18 cellular contexts compared by ENCODE assay signal in genomic region chr1:22678522-22678896, GRCh38. TPM values are rescaled to one million over a fixed set of nuclear protein-coding genes. Genes with fewer than 3 reads are reported as not detected.
DNase-seq lines count a peak whose midpoint lies in the region; ATAC-seq, FAIRE-seq and TF ChIP-seq lines count a peak whose summit lies in the region.
"Had no signal": no experiment of that assay in that cellular context is flagged by ENCODE, and none has a peak within 500 bp of the region (broad histone marks: within the 10 kb centered on the region; RNA-seq: fewer than 3 reads in every experiment).

No MANE protein-coding gene starts in this region.

- H3K9ac ChIP-seq in K562 (ENCODE audit: insufficient read depth in 1 of 2, low read depth in 2 of 2, low read length in 2 of 2) (no peak overlapping the region), neuronal stem cell (ENCODE audit: low read depth, low read length, poor library complexity) (peak overlapping the region; percentile 46), Karpas-422 (ENCODE audit: low read length) (no peak overlapping the region)
- H3K9ac ChIP-seq: GM23248 had no signal

- H3K27ac ChIP-seq in HEK293 (ENCODE audit: extremely low read depth, low read depth, low read length) (no peak overlapping the region), K562 (ENCODE audit: extremely low read depth, low read depth, low read length) (no peak overlapping the region; the same call in 2 of the 3 replicates), neuronal stem cell (replicated peaks; ENCODE audit: low read length) (no peak overlapping the region), Karpas-422 (ENCODE audit: low read length) (no peak overlapping the region)
- H3K27ac ChIP-seq: C4-2B, GM23248 had no signal

- peaks cover 5% of the 10 kb centered on the region; the same call in 1 of the 2 replicates for H4K20me1 ChIP-seq in K562 (replicated peaks; ENCODE audit: control insufficient read depth, insufficient read depth, low read length)
- H4K20me1 ChIP-seq in Karpas-422 (ENCODE audit: insufficient read depth, low read depth, low read length), result no peaks in the 10 kb centered on the region

- H3K4me2 ChIP-seq in K562 (ENCODE audit: insufficient read depth, low read length), result no peak overlapping the region
- no peak overlapping the region for H3K4me2 ChIP-seq in neuronal stem cell (ENCODE audit: insufficient read depth, low read length, poor library complexity, severe bottlenecking)
- no peak overlapping the region for H3K4me2 ChIP-seq in Karpas-422 (ENCODE audit: low read depth, low read length, poor library complexity, severe bottlenecking)

- no peak overlapping the region for H2BK120ac ChIP-seq in neuronal stem cell (ENCODE audit: low read depth, low read length)

- H3K9me1 ChIP-seq in K562 (ENCODE audit: control insufficient read depth, insufficient read depth, low read length), result no peaks in the 10 kb centered on the region

- peak overlapping the region; percentile 28 for H4K91ac ChIP-seq in neuronal stem cell (ENCODE audit: low read depth, low read length, poor library complexity)

- H3K4me1 ChIP-seq in HEK293 (ENCODE audit: control insufficient read depth, insufficient read depth, low read length) (no peaks in the 10 kb centered on the region), K562 (replicated peaks in 1 of 2; ENCODE audit: control insufficient read depth in 2 of 2, insufficient read depth in 2 of 2, low read length in 2 of 2) (peaks cover 0 to 9% of the 10 kb centered on the region in 2 experiments; a peak in 1 of 5 replicates), neuronal stem cell (ENCODE audit: control insufficient read depth in 2 of 2, insufficient read depth in 1 of 2, low read depth in 1 of 2, low read length in 2 of 2) (peaks cover 23 to 25% of the 10 kb centered on the region in 2 donors), Karpas-422 (ENCODE audit: low read length) (no peaks in the 10 kb centered on the region)
- H3K4me1 ChIP-seq: BE2C had no signal

- TF ChIP-seq RAD21 in K562 (CRISPR knock-in tag; conservative IDR thresholded peaks at IDR 0.05 in 1 of 2, IDR thresholded peaks at IDR 0.05 in 1 of 2), result no peak

- intact Hi-C loops in K562 (cut with micrococcal nuclease), result no loop called here

- H2AK5ac ChIP-seq in neuronal stem cell (ENCODE audit: low read depth, low read length), result no peak overlapping the region

- H3K27me3 ChIP-seq in K562 (ENCODE audit: control insufficient read depth in 2 of 2, insufficient read depth in 2 of 2, low read length in 2 of 2), result peaks cover 5 to 56% of the 10 kb centered on the region in 2 experiments; a peak in 4 of 5 replicates
- no peaks in the 10 kb centered on the region for H3K27me3 ChIP-seq in neuronal stem cell (ENCODE audit: control insufficient read depth in 3 of 3, insufficient read depth in 3 of 3, low read depth in 1 of 3, low read length in 3 of 3)
- H3K27me3 ChIP-seq in Karpas-422 (ENCODE audit: low read length), result no peaks in the 10 kb centered on the region
- H3K27me3 ChIP-seq: BE2C had no signal

- DNase-seq in K562 (ENCODE audit: extremely low read depth in 1 of 4, low spot score in 3 of 4) (no peak), neuronal stem cell (ENCODE audit: low spot score) (no peak), Karpas-422 (no peak)
- no peak for DNase-seq in stimulated activated CD4-positive, alpha-beta T cell treated with anti-CD3 and anti-CD28 coated beads, Interleukin-15, amount 100 ng/mL, for 24 hours
- DNase-seq: BE2C; CD4-positive, alpha-beta memory T cell; DMS153; DND-41; GDM1; GM23248; H7 had no signal

- no peak overlapping the region for H2AFZ ChIP-seq in K562 (ENCODE audit: low read depth, low read length)
- no peak overlapping the region for H2AFZ ChIP-seq in neuronal stem cell (ENCODE audit: low read length)
- H2AFZ ChIP-seq in Karpas-422 (ENCODE audit: low read length), result no peak overlapping the region
- H2AFZ ChIP-seq: GM23248 had no signal

- H2BK15ac ChIP-seq in neuronal stem cell (ENCODE audit: low read length), result no peak overlapping the region

- CTCF ChIA-PET in HEK293 (lab: Yijun Ruan, JAX), result interaction anchor here (0.6 kb wide), 2 partner anchors 286 to 761 kb away, joined by 3 to 6 read pairs; no protein-coding TSS in a partner anchor
- CTCF ChIA-PET in K562 (lab: Yijun Ruan, JAX; ENCODE audit: low intra/inter-chr PET ratio), result no interaction called here

- H3K23ac ChIP-seq in neuronal stem cell (ENCODE audit: low read depth, low read length, poor library complexity), result peak overlapping the region; percentile 1

- peaks cover 6% of the 10 kb centered on the region for H3K79me1 ChIP-seq in neuronal stem cell (ENCODE audit: low read depth, low read length)

- H2BK12ac ChIP-seq in neuronal stem cell (ENCODE audit: low read length), result no peak overlapping the region

- TF ChIP-seq CTCF in HEK293 (tag by site-specific recombination; IDR thresholded peaks at IDR 0.05) (no peak), K562 (IDR thresholded peaks at IDR 0.05 in 2 of 3, conservative IDR thresholded peaks at IDR 0.05 in 1 of 3; ENCODE audit: insufficient read depth in 2 of 3, low read depth in 1 of 3, low read length in 3 of 3) (no peak)

- no peak overlapping the region for H4K8ac ChIP-seq in neuronal stem cell (ENCODE audit: low read depth, low read length)

- H3K18ac ChIP-seq in neuronal stem cell (ENCODE audit: low read length), result no peak overlapping the region

- FAIRE-seq in K562 (lab: Jason Lieb, UNC), result no peak
- FAIRE-seq: A204.1, GM19239 had no signal

- peak overlapping the region; percentile 97 for H3K14ac ChIP-seq in neuronal stem cell (ENCODE audit: low read length)

- no peak overlapping the region for H2BK5ac ChIP-seq in neuronal stem cell (ENCODE audit: low read length)

- WGBS in K562 (ENCODE audit: insufficient coverage, low coverage, missing lambda C conversion rate), result 11% methylated on average over 3 of the region's 3 CpGs
- WGBS in neuronal stem cell (ENCODE audit: extremely low coverage in 2 of 2, insufficient read length in 2 of 2, insufficient replicate concordance in 1 of 2), 2 donors, result 100% methylated on average over 2 of the region's 3 CpGs; no CpG with 5 or more reads in 1 of the 2 donors

- in situ Hi-C loops in K562 (cut with MboI), result no loop called here

- POLR2A ChIA-PET in HEK293 (lab: Yijun Ruan, JAX), result no interaction called here
- POLR2A ChIA-PET in K562 (lab: Yijun Ruan, JAX), result no interaction called here

- ATAC-seq in K562 (no peak), GM21528 (IDR thresholded peaks at IDR 0.05; ENCODE audit: low FRiP score, unreplicated experiment) (no peak)

- no TSS peak for BruUV-seq in K562 (replicated peaks; lab: Mats Ljungman, UMichigan)

- H3K9me2 ChIP-seq in Karpas-422 (replicated peaks; ENCODE audit: insufficient read depth, low read length), result no peaks in the 10 kb centered on the region

- H3K4ac ChIP-seq in neuronal stem cell (ENCODE audit: low read length), result peak overlapping the region; percentile 28

- H3K9me3 ChIP-seq in HEK293 (ENCODE audit: control insufficient read depth, insufficient read depth, low read depth, low read length) (no peaks in the 10 kb centered on the region), K562 (replicated peaks; ENCODE audit: control insufficient read depth, insufficient read depth, low read depth, low read length) (no peaks in the 10 kb centered on the region; the same call in 1 of the 2 replicates), neuronal stem cell (replicated peaks in 1 of 2; ENCODE audit: control insufficient read depth in 2 of 2, insufficient read depth in 1 of 2, low read depth in 1 of 2, low read length in 2 of 2) (peaks cover 0 to 8% of the 10 kb centered on the region in 2 donors), Karpas-422 (ENCODE audit: low read length) (no peaks in the 10 kb centered on the region)
- H3K9me3 ChIP-seq: BE2C had no signal

- TF ChIP-seq POLR2A in K562 (conservative IDR thresholded peaks at IDR 0.05), result no peak

- H3K4me3 ChIP-seq in HEK293 (ENCODE audit: low read depth, low read length), result no peak overlapping the region
- H3K4me3 ChIP-seq in K562, result no peak overlapping the region
- peak overlapping the region in 1 of 2 donors; percentile 53 for H3K4me3 ChIP-seq in neuronal stem cell (ENCODE audit: low read length in 2 of 2)
- no peak overlapping the region for H3K4me3 ChIP-seq in Karpas-422 (ENCODE audit: low read length)
- H3K4me3 ChIP-seq: GM23248 had no signal

- H3K79me2 ChIP-seq in K562 (ENCODE audit: control insufficient read depth, insufficient read depth, low read length) (no peaks in the 10 kb centered on the region), Karpas-422 (ENCODE audit: low read length) (no peaks in the 10 kb centered on the region)

- no peaks in the 10 kb centered on the region for H3K36me3 ChIP-seq in HEK293 (ENCODE audit: control insufficient read depth in 2 of 2, insufficient read depth in 1 of 2, low read length in 2 of 2)
- no peaks in the 10 kb centered on the region; the same call in 2 of the 3 replicates for H3K36me3 ChIP-seq in K562 (ENCODE audit: control insufficient read depth, insufficient read depth, low read length)
- no peaks in the 10 kb centered on the region for H3K36me3 ChIP-seq in neuronal stem cell (replicated peaks in 1 of 2; ENCODE audit: control insufficient read depth in 2 of 2, insufficient read depth in 2 of 2, low read length in 2 of 2)
- no peaks in the 10 kb centered on the region for H3K36me3 ChIP-seq in Karpas-422 (ENCODE audit: insufficient read depth, low read length)
- H3K36me3 ChIP-seq: BE2C had no signal

- TF ChIP-seq EP300 in K562 (IDR thresholded peaks at IDR 0.05; ENCODE audit: low read length), result no peak

RNA-seq across cellular contexts. Expression of gene C1QB, which starts 25.5 kb away (rescaled TPM):
- total RNA-seq in K562 (2011; cell fraction: chromatin; rRNA removed; ENCODE audit: low replicate concordance), result not detected in 2 replicates
- not detected in 2 replicates for total RNA-seq in K562 (2011; cell fraction: nucleolus; rRNA removed)
- not detected in 2 replicates for total RNA-seq in K562 (2011; cell fraction: nucleoplasm; rRNA removed)
- total RNA-seq in K562 (2014; rRNA removed), result not detected in 2 replicates
- total RNA-seq in K562 (2014; rRNA removed; fragmentation: Illumina TruSeq; extraction: Trizol), result not detected in 2 replicates
- total RNA-seq in K562 (2015; rRNA removed; fragmentation: Illumina TruSeq; extraction: Trizol), result not detected in 2 replicates
- 0.51 and 0.55 TPM in 2 replicates for total RNA-seq in K562 (2021)
- not detected in 2 replicates for polyA plus RNA-seq in K562 (2011; rRNA removed)
- polyA plus RNA-seq in K562 (2011; cell fraction: cytosol; rRNA removed), result not detected in 2 replicates
- polyA plus RNA-seq in K562 (2011; cell fraction: nucleus; rRNA removed), result not detected in 2 replicates
- polyA plus RNA-seq in K562 (2012), result not detected in 2 replicates
- not detected in 2 replicates for polyA plus RNA-seq in K562 (2014; fragmentation: Illumina TruSeq; extraction: Trizol)
- polyA plus RNA-seq in K562 (2014; fragmentation: Nextera tagmentation; extraction: Ambion mirVana), result not detected
- polyA plus RNA-seq in K562 (2014; rRNA removed), result not detected in 2 replicates
- not detected in 2 replicates for polyA minus RNA-seq in K562 (2011; rRNA and poly(A)+ RNA removed)
- polyA minus RNA-seq in K562 (2011; cell fraction: cytosol; rRNA and poly(A)+ RNA removed), result not detected in 2 replicates
- polyA minus RNA-seq in K562 (2011; cell fraction: nucleus; rRNA and poly(A)+ RNA removed), result not detected in 2 replicates
- polyA plus RNA-seq in neuronal stem cell (2013, experiment 1 of 2), result not detected
- polyA plus RNA-seq in neuronal stem cell (2013, experiment 2 of 2), result not detected
- not detected in 2 replicates for total RNA-seq in Karpas-422 (2014; rRNA removed; shearing (Covaris generic); ENCODE audit: low replicate concordance)
- total RNA-seq: GM23248, H7, HT-29 had no signal
- polyA plus RNA-seq: AG04450; CD4-positive, alpha-beta memory T cell; GM23248 had no signal

RNA-seq across cellular contexts. Expression of gene EPHB2, which starts 32.1 kb away (rescaled TPM):
- total RNA-seq in K562 (2011; cell fraction: chromatin; rRNA removed; ENCODE audit: low replicate concordance), result 0.23 TPM in 1 of 2 replicates, not detected in the other
- not detected in 2 replicates for total RNA-seq in K562 (2011; cell fraction: nucleolus; rRNA removed)
- not detected in 2 replicates for total RNA-seq in K562 (2011; cell fraction: nucleoplasm; rRNA removed)
- total RNA-seq in K562 (2014; rRNA removed) (not detected in 2 replicates), K562 (2014; rRNA removed; fragmentation: Illumina TruSeq; extraction: Trizol) (not detected in 2 replicates), K562 (2015; rRNA removed; fragmentation: Illumina TruSeq; extraction: Trizol) (not detected in 2 replicates), K562 (2021) (not detected in 2 replicates)
- polyA plus RNA-seq in K562 (2011; rRNA removed) (0.05 TPM in 1 of 2 replicates, not detected in the other), K562 (2014; fragmentation: Illumina TruSeq; extraction: Trizol) (not detected in 2 replicates), K562 (2014; fragmentation: Nextera tagmentation; extraction: Ambion mirVana) (not detected), K562 (2014; rRNA removed) (not detected in 2 replicates)
- polyA plus RNA-seq in K562 (2011; cell fraction: cytosol; rRNA removed), result 0.03 TPM in 1 of 2 replicates, not detected in the other
- polyA plus RNA-seq in K562 (2011; cell fraction: nucleus; rRNA removed), result not detected in 2 replicates
- polyA plus RNA-seq in K562 (2012), result 0.03 and 0.18 TPM in 2 replicates
- not detected in 2 replicates for polyA minus RNA-seq in K562 (2011; rRNA and poly(A)+ RNA removed)
- not detected in 2 replicates for polyA minus RNA-seq in K562 (2011; cell fraction: cytosol; rRNA and poly(A)+ RNA removed)
- polyA minus RNA-seq in K562 (2011; cell fraction: nucleus; rRNA and poly(A)+ RNA removed), result not detected in 2 replicates
- 25.3 TPM for polyA plus RNA-seq in neuronal stem cell (2013, experiment 1 of 2)
- polyA plus RNA-seq in neuronal stem cell (2013, experiment 2 of 2), result 26.4 TPM
- 0.45 and 2.5 TPM in 2 replicates for total RNA-seq in Karpas-422 (2014; rRNA removed; shearing (Covaris generic); ENCODE audit: low replicate concordance)
- polyA plus RNA-seq: CD4-positive, alpha-beta memory T cell had no signal

RNA-seq across cellular contexts. Expression of gene C1QC, which starts 35.1 kb away (rescaled TPM):
- total RNA-seq in K562 (2011; cell fraction: chromatin; rRNA removed; ENCODE audit: low replicate concordance), result not detected in 2 replicates
- not detected in 2 replicates for total RNA-seq in K562 (2011; cell fraction: nucleolus; rRNA removed)
- not detected in 2 replicates for total RNA-seq in K562 (2011; cell fraction: nucleoplasm; rRNA removed)
- total RNA-seq in K562 (2014; rRNA removed), result not detected in 2 replicates
- total RNA-seq in K562 (2014; rRNA removed; fragmentation: Illumina TruSeq; extraction: Trizol), result not detected in 2 replicates
- total RNA-seq in K562 (2015; rRNA removed; fragmentation: Illumina TruSeq; extraction: Trizol), result not detected in 2 replicates
- 0.47 and 0.69 TPM in 2 replicates for total RNA-seq in K562 (2021)
- not detected in 2 replicates for polyA plus RNA-seq in K562 (2011; rRNA removed)
- polyA plus RNA-seq in K562 (2011; cell fraction: cytosol; rRNA removed), result not detected in 2 replicates
- not detected in 2 replicates for polyA plus RNA-seq in K562 (2011; cell fraction: nucleus; rRNA removed)
- not detected in 2 replicates for polyA plus RNA-seq in K562 (2012)
- polyA plus RNA-seq in K562 (2014; fragmentation: Illumina TruSeq; extraction: Trizol), result not detected in 2 replicates
- polyA plus RNA-seq in K562 (2014; fragmentation: Nextera tagmentation; extraction: Ambion mirVana), result not detected
- not detected in 2 replicates for polyA plus RNA-seq in K562 (2014; rRNA removed)
- polyA minus RNA-seq in K562 (2011; rRNA and poly(A)+ RNA removed), result not detected in 2 replicates
- polyA minus RNA-seq in K562 (2011; cell fraction: cytosol; rRNA and poly(A)+ RNA removed), result not detected in 2 replicates
- not detected in 2 replicates for polyA minus RNA-seq in K562 (2011; cell fraction: nucleus; rRNA and poly(A)+ RNA removed)
- not detected for polyA plus RNA-seq in neuronal stem cell (2013, experiment 1 of 2)
- polyA plus RNA-seq in neuronal stem cell (2013, experiment 2 of 2), result not detected
- not detected in 2 replicates for total RNA-seq in Karpas-422 (2014; rRNA removed; shearing (Covaris generic); ENCODE audit: low replicate concordance)
- total RNA-seq: GM23248, H7, HT-29 had no signal
- polyA plus RNA-seq: AG04450; CD4-positive, alpha-beta memory T cell; GM23248 had no signal

RNA-seq across cellular contexts. Expression of gene C1QA, which starts 42.1 kb away (rescaled TPM):
- total RNA-seq in K562 (2011; cell fraction: chromatin; rRNA removed; ENCODE audit: low replicate concordance), result not detected in 2 replicates
- total RNA-seq in K562 (2011; cell fraction: nucleolus; rRNA removed), result not detected in 2 replicates
- total RNA-seq in K562 (2011; cell fraction: nucleoplasm; rRNA removed), result not detected in 2 replicates
- total RNA-seq in K562 (2014; rRNA removed) (not detected in 2 replicates), K562 (2014; rRNA removed; fragmentation: Illumina TruSeq; extraction: Trizol) (not detected in 2 replicates), K562 (2015; rRNA removed; fragmentation: Illumina TruSeq; extraction: Trizol) (not detected in 2 replicates), K562 (2021) (0.71 and 0.94 TPM in 2 replicates)
- polyA plus RNA-seq in K562 (2011; rRNA removed) (not detected in 2 replicates), K562 (2014; fragmentation: Illumina TruSeq; extraction: Trizol) (not detected in 2 replicates), K562 (2014; fragmentation: Nextera tagmentation; extraction: Ambion mirVana) (not detected), K562 (2014; rRNA removed) (not detected in 2 replicates)
- polyA plus RNA-seq in K562 (2011; cell fraction: cytosol; rRNA removed), result not detected in 2 replicates
- polyA plus RNA-seq in K562 (2011; cell fraction: nucleus; rRNA removed), result not detected in 2 replicates
- not detected in 2 replicates for polyA plus RNA-seq in K562 (2012)
- polyA minus RNA-seq in K562 (2011; rRNA and poly(A)+ RNA removed), result not detected in 2 replicates
- polyA minus RNA-seq in K562 (2011; cell fraction: cytosol; rRNA and poly(A)+ RNA removed), result not detected in 2 replicates
- not detected in 2 replicates for polyA minus RNA-seq in K562 (2011; cell fraction: nucleus; rRNA and poly(A)+ RNA removed)
- not detected for polyA plus RNA-seq in neuronal stem cell (2013, experiment 1 of 2)
- not detected for polyA plus RNA-seq in neuronal stem cell (2013, experiment 2 of 2)
- not detected in 2 replicates for total RNA-seq in Karpas-422 (2014; rRNA removed; shearing (Covaris generic); ENCODE audit: low replicate concordance)
- total RNA-seq: GM23248, H7, HT-29 had no signal
- polyA plus RNA-seq: AG04450; CD4-positive, alpha-beta memory T cell; GM23248 had no signal

Comparison
In these comparisons a context has a peak if more than half of its experiments do, and no peak if none do; other contexts are left out.
1. Of the 44 proteins assayed by ChIP-seq in both K562 and HEK293: peak only in K562: none; only in HEK293: PATZ1 and ZBTB26; in both: none; in neither: 42.